Comparison of ENCODE assay signal across 8 cellular contexts in genomic region chr4:80073362-80074008, GRCh38. TPM values are rescaled to one million over a fixed set of nuclear protein-coding genes. Genes with fewer than 3 reads are reported as not detected.
A peak's percentile ranks its signal among the peaks of the same experiment; 100 is the strongest.
DNase-seq lines count a peak whose midpoint lies in the region; ATAC-seq and TF ChIP-seq lines count a peak whose summit lies in the region.

No MANE protein-coding gene starts in this region.

- no peaks in the 10 kb centered on the region for H3K9me3 ChIP-seq in heart right ventricle

- peak overlapping the region; percentile 70 to 97 (median 91) for H3K4me3 ChIP-seq in heart right ventricle

- H3K27ac ChIP-seq in heart right ventricle = peak overlapping the region; percentile 85 to 97 (median 93)

- no peaks in the 10 kb centered on the region for H3K27me3 Mint-ChIP-seq in CD14-positive monocyte (ENCODE audit: low read depth in 3 of 3)
- no peaks in the 10 kb centered on the region for H3K27me3 Mint-ChIP-seq in activated CD4-positive, alpha-beta memory T cell treated with anti-CD3 and anti-CD28 coated beads for 36 hours

- DNase-seq in CD14-positive monocyte (ENCODE audit: low spot score) = peak; percentile 52
- DNase-seq in activated CD4-positive, alpha-beta memory T cell treated with anti-CD3 and anti-CD28 coated beads for 36 hours = peak; percentile 64
- DNase-seq in heart right ventricle = no peak
- no peak for DNase-seq in stimulated activated effector memory CD8-positive, alpha-beta T cell treated with anti-CD3 and anti-CD28 coated beads, Interleukin-12 subunit alpha, Interleukin-12 subunit beta, amount 100 ng/mL, for 72 hours (ENCODE audit: low spot score in 2 of 2)
- DNase-seq in middle frontal gyrus (ENCODE audit: extremely low spot score, low spot score) = no peak
- no peak for DNase-seq in SHP77 (lab: John Stamatoyannopoulos, UW)

- H3K4me1 ChIP-seq in heart right ventricle = peaks cover 0 to 82% (median 27%) of the 10 kb centered on the region in 9 donors

- ATAC-seq in GM19455 (IDR thresholded peaks at IDR 0.05; ENCODE audit: unreplicated experiment) = peak; percentile 52
- peak; percentile 26 for ATAC-seq in HG03469 (IDR thresholded peaks at IDR 0.05; ENCODE audit: unreplicated experiment)
- peak in 6 of 8 donors; percentile 57 to 73 (median 68) for ATAC-seq in heart right ventricle
- ATAC-seq in stimulated activated effector memory CD8-positive, alpha-beta T cell treated with anti-CD3 and anti-CD28 coated beads, Interleukin-12 subunit alpha, Interleukin-12 subunit beta, amount 100 ng/mL, for 72 hours = peak; percentile 20

- peak overlapping the region; percentile 97 to 100 (median 98) for H3K27ac Mint-ChIP-seq in CD14-positive monocyte
- peak overlapping the region; percentile 79 for H3K27ac Mint-ChIP-seq in activated CD4-positive, alpha-beta memory T cell treated with anti-CD3 and anti-CD28 coated beads for 36 hours
- peak overlapping the region; percentile 94 for H3K27ac Mint-ChIP-seq in stimulated activated effector memory CD8-positive, alpha-beta T cell treated with anti-CD3 and anti-CD28 coated beads, Interleukin-12 subunit alpha, Interleukin-12 subunit beta, amount 100 ng/mL, for 72 hours

- peaks cover 17 to 29% of the 10 kb centered on the region in 2 donors for H3K36me3 Mint-ChIP-seq in CD14-positive monocyte
- peaks cover 6% of the 10 kb centered on the region for H3K36me3 Mint-ChIP-seq in activated CD4-positive, alpha-beta memory T cell treated with anti-CD3 and anti-CD28 coated beads for 36 hours
- peaks cover 35% of the 10 kb centered on the region for H3K36me3 Mint-ChIP-seq in stimulated activated effector memory CD8-positive, alpha-beta T cell treated with anti-CD3 and anti-CD28 coated beads, Interleukin-12 subunit alpha, Interleukin-12 subunit beta, amount 100 ng/mL, for 72 hours

- WGBS in heart right ventricle, 2 donors = 21 to 25% methylated on average over 6 of the region's 6 CpGs

- peak overlapping the region; percentile 98 to 100 for H3K4me3 Mint-ChIP-seq in CD14-positive monocyte
- peak overlapping the region; percentile 88 for H3K4me3 Mint-ChIP-seq in activated CD4-positive, alpha-beta memory T cell treated with anti-CD3 and anti-CD28 coated beads for 36 hours
- H3K4me3 Mint-ChIP-seq in stimulated activated effector memory CD8-positive, alpha-beta T cell treated with anti-CD3 and anti-CD28 coated beads, Interleukin-12 subunit alpha, Interleukin-12 subunit beta, amount 100 ng/mL, for 72 hours = peak overlapping the region; percentile 92

- CTCF ChIA-PET in activated CD4-positive, alpha-beta memory T cell treated with anti-CD3 and anti-CD28 coated beads for 36 hours (lab: Charles Lee) = interaction anchor here (0.7 to 4.9 kb wide), 9 partner anchors 53 to 156 kb away, joined by 3 to 25 read pairs (median 4); no protein-coding TSS in a partner anchor

- intact Hi-C loops in CD14-positive monocyte (cut with micrococcal nuclease) (loop anchor here (2.0 to 5.0 kb wide), 3 partner anchors 15 to 109 kb away; no protein-coding TSS in a partner anchor), heart right ventricle (cut with DNase I) (loop anchor here in 5 of 10 donors (2.0 to 10.0 kb wide), 5 partner anchors 36 to 159 kb away; no protein-coding TSS in a partner anchor)
- intact Hi-C loops in activated CD4-positive, alpha-beta memory T cell treated with anti-CD3 and anti-CD28 coated beads for 36 hours (cut with micrococcal nuclease) = loop anchor here (1.0 to 10.0 kb wide), 7 partner anchors 100 to 1421 kb away; partner anchors contain the start of gene PAQR3

- H3K27me3 ChIP-seq in heart right ventricle = no peaks in the 10 kb centered on the region

- H3K9me3 Mint-ChIP-seq in CD14-positive monocyte = peaks cover 0 to 4% (median 0%) of the 10 kb centered on the region in 7 donors
- no peaks in the 10 kb centered on the region for H3K9me3 Mint-ChIP-seq in activated CD4-positive, alpha-beta memory T cell treated with anti-CD3 and anti-CD28 coated beads for 36 hours
- H3K9me3 Mint-ChIP-seq in stimulated activated effector memory CD8-positive, alpha-beta T cell treated with anti-CD3 and anti-CD28 coated beads, Interleukin-12 subunit alpha, Interleukin-12 subunit beta, amount 100 ng/mL, for 72 hours = no peaks in the 10 kb centered on the region

- H3K4me1 Mint-ChIP-seq in CD14-positive monocyte = peaks cover 76% of the 10 kb centered on the region
- peaks cover 73% of the 10 kb centered on the region for H3K4me1 Mint-ChIP-seq in activated CD4-positive, alpha-beta memory T cell treated with anti-CD3 and anti-CD28 coated beads for 36 hours (ENCODE audit: low read depth)
- H3K4me1 Mint-ChIP-seq in stimulated activated effector memory CD8-positive, alpha-beta T cell treated with anti-CD3 and anti-CD28 coated beads, Interleukin-12 subunit alpha, Interleukin-12 subunit beta, amount 100 ng/mL, for 72 hours = peaks cover 73% of the 10 kb centered on the region

- POLR2A ChIA-PET in activated CD4-positive, alpha-beta memory T cell treated with anti-CD3 and anti-CD28 coated beads for 36 hours (lab: Charles Lee) = interaction anchor here (0.7 to 2.0 kb wide), 8 partner anchors 38 to 156 kb away, joined by 3 to 9 read pairs (median 5); no protein-coding TSS in a partner anchor

- TF ChIP-seq CTCF in CD14-positive monocyte (IDR thresholded peaks at IDR 0.05) (no peak), heart right ventricle (IDR thresholded peaks at IDR 0.05) (no peak)

- H3K36me3 ChIP-seq in heart right ventricle = peaks cover 0 to 13% (median 0%) of the 10 kb centered on the region in 9 donors

RNA-seq across cellular contexts. Expression of gene ANTXR2, which starts 0.5 kb away (rescaled TPM):
- polyA plus RNA-seq in CD14-positive monocyte (10 to 100 TPM; 59.2 to 69.6 TPM), heart right ventricle (10 to 100 TPM in 1 of 2 donors, 1 to 10 TPM in 1; 9.9 to 10.1 TPM)
- 10 to 100 TPM; 12.6 to 14.4 TPM for total RNA-seq in activated CD4-positive, alpha-beta memory T cell treated with anti-CD3 and anti-CD28 coated beads for 36 hours
- 10 to 100 TPM; 37.2 to 68.4 (median 49.8) TPM for total RNA-seq in heart right ventricle

Comparison
In these comparisons a context has a peak if more than half of its experiments do, and no peak if none do; other contexts are left out.
1. DNase-seq: peak in CD14-positive monocyte (single experiment) and activated CD4-positive, alpha-beta memory T cell treated with anti-CD3 and anti-CD28 coated beads for 36 hours (single experiment); none in heart right ventricle (0 of 2), stimulated activated effector memory CD8-positive, alpha-beta T cell treated with anti-CD3 and anti-CD28 coated beads, Interleukin-12 subunit alpha, Interleukin-12 subunit beta, amount 100 ng/mL, for 72 hours (0 of 2), middle frontal gyrus (single experiment) and SHP77 (0 of 2).
2. Peak in every context shown above with its lines, with median percentiles within 50 percentile points of each other: H3K27ac Mint-ChIP-seq, H3K4me3 Mint-ChIP-seq and ATAC-seq.